Comparison of ENCODE assay signal across 12 cellular contexts in the genomic region with DNA sequence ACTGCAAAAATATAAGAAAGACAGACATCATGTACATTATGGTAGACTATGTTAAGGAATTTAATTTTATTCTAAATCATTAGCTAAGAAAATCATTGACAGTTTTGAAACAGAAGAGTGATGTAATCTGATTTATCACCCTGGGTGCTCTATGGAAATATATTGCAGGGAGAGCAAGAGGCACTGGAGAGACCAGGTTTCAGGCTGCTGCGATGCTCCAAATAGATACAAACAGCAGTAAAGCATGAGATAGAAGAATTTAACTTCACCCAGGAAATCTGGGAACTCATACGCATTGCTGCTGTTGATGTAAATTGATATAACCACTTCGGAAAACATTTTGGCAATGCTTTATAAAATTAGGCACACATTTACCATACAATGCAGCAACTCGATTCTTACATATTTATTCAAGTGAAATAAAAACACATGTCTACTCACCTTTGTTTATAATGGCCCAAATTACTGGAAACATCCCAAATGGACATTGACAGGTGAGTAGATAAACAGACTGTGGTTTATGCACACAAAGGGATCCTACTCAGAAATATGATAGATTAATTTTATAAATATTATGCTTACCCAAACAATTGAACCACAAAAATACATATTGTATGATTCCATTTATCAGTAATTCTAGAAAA.
A peak's percentile ranks its signal among the peaks of the same experiment; 100 is the strongest.
DNase-seq lines count a peak whose midpoint lies in the region; TF ChIP-seq lines count a peak whose summit lies in the region.
"Had no signal": no experiment of that assay in that cellular context is flagged by ENCODE, and none has a peak within 500 bp of the region (broad histone marks: within the 10 kb centered on the region; RNA-seq: fewer than 3 reads in every experiment).

No MANE protein-coding gene starts in this region.

- no peaks in the 10 kb centered on the region for H3K9me3 ChIP-seq in smooth muscle cell (replicated peaks; ENCODE audit: low read depth)
- H3K9me3 ChIP-seq: MG63, SJCRH30 had no signal

- TF ChIP-seq CTCF in 22Rv1 (IDR thresholded peaks at IDR 0.05) (no peak), smooth muscle cell (IDR thresholded peaks at IDR 0.05; ENCODE audit: borderline replicate concordance, insufficient read depth, poor library complexity, severe bottlenecking) (no peak)

- no peak overlapping the region for H3K9ac ChIP-seq in smooth muscle cell (ENCODE audit: low read depth)

- no peaks in the 10 kb centered on the region for H3K27me3 ChIP-seq in smooth muscle cell (ENCODE audit: low read depth)
- H3K27me3 ChIP-seq: MG63, SJCRH30 had no signal

- H3K4me3 ChIP-seq in smooth muscle cell, result no peak overlapping the region
- H3K4me3 ChIP-seq: MG63, SJCRH30 had no signal

- no peaks in the 10 kb centered on the region for H3K36me3 ChIP-seq in smooth muscle cell (ENCODE audit: low read depth)
- H3K36me3 ChIP-seq: MG63, SJCRH30 had no signal

- no peaks in the 10 kb centered on the region for H3K79me2 ChIP-seq in smooth muscle cell (ENCODE audit: low read depth)

- DNase-seq in DMS53 treated with DMSO at 0.1 percent for 48 hours (lab: John Stamatoyannopoulos, UW; ENCODE audit: unreplicated experiment) (peak; percentile 56), NCI-H2196 (lab: John Stamatoyannopoulos, UW; ENCODE audit: unreplicated experiment) (peak; percentile 36), SHP77 treated with DMSO at 0.1 percent for 48 hours (lab: John Stamatoyannopoulos, UW) (peak; percentile 15), smooth muscle cell (lab: John Stamatoyannopoulos, UW; ENCODE audit: unreplicated experiment) (no peak), NCI-H187 (lab: John Stamatoyannopoulos, UW) (no peak)
- DNase-seq in activated CD4-positive, alpha-beta T cell treated with anti-CD3 and anti-CD28 coated beads for 48 hours, result no peak
- DNase-seq: C1 segment of cervical spinal cord, HFFc6, MG63, NCI-H446 treated with DMSO at 0.1 percent for 48 hours, SJCRH30 had no signal

- no peaks in the 10 kb centered on the region for H3K4me1 ChIP-seq in smooth muscle cell (ENCODE audit: low read depth)

- H3K4me2 ChIP-seq in smooth muscle cell, result no peak overlapping the region

- H3F3A ChIP-seq in smooth muscle cell (ENCODE audit: low read depth), result no peaks in the 10 kb centered on the region

- H4K20me1 ChIP-seq in smooth muscle cell (ENCODE audit: low read depth), result no peaks in the 10 kb centered on the region

- WGBS in smooth muscle cell (ENCODE audit: low lambda C conversion rate), result 86% methylated on average over 4 of the region's 4 CpGs

- H2AFZ ChIP-seq in smooth muscle cell (ENCODE audit: low read depth), result no peak overlapping the region

- H3K27ac ChIP-seq in 22Rv1 (peak overlapping the region; percentile 37), smooth muscle cell (ENCODE audit: low read depth) (no peak overlapping the region)
- H3K27ac ChIP-seq: SJCRH30 had no signal

Comparison
In these comparisons a context has a peak if more than half of its experiments do, and no peak if none do; other contexts are left out.
1. DNase-seq: peak in DMS53 treated with DMSO at 0.1 percent for 48 hours (single experiment), NCI-H2196 (single experiment) and SHP77 treated with DMSO at 0.1 percent for 48 hours (single experiment); none in smooth muscle cell (single experiment), activated CD4-positive, alpha-beta T cell treated with anti-CD3 and anti-CD28 coated beads for 48 hours (single experiment) and NCI-H187 (0 of 2).